Comparison of ENCODE assay signal across 10 cellular contexts in the genomic region with DNA sequence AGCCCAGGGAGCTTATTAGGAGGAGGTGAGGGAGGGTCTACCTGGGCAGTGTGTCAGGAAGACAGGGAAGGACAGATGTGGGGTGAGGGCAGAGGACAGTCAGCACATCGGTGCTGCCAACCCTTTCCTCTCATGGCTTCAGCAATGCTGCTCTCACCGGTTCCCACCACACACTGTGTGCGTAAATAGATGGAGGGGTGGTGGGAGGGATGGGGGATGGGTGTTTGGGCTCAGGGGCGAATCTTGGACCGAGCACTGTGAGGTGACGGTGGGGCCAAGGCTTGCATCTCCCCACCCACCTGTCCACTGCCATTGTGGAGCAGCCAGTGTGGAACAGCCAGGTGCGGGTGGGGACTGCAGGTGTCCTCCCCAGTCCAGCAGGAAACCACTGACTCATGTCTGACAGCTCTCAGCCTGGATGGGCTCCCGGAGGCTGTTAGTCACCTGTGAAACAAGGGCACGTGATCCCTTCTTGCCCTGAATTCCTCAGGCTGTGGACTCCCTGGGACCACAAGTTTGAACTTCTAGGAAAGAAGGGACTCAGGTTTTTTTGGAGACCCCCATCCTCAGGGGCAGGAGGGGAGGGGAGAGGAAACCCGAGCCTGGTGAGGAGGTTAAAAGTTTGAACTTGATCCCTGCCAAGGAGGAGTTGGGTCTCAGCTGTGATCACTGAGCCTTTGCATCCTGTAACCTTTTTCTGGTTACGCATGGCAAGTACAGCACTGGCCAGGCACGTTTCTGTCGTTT. TPM values are rescaled to one million over a fixed set of nuclear protein-coding genes. Genes with fewer than 3 reads are reported as not detected.
A peak's percentile ranks its signal among the peaks of the same experiment; 100 is the strongest.
DNase-seq lines count a peak whose midpoint lies in the region; ATAC-seq and TF ChIP-seq lines count a peak whose summit lies in the region.
"Had no signal": no experiment of that assay in that cellular context is flagged by ENCODE, and none has a peak within 500 bp of the region (broad histone marks: within the 10 kb centered on the region; RNA-seq: fewer than 3 reads in every experiment).

No MANE protein-coding gene starts in this region.

- no peak for TF ChIP-seq POLR2A in HCT116 (IDR thresholded peaks at IDR 0.05; ENCODE audit: borderline replicate concordance, extremely low read depth, insufficient read depth, insufficient read length)

- no peak for TF ChIP-seq RAD21 in HCT116 (IDR thresholded peaks at IDR 0.05; ENCODE audit: low read depth)

- no peaks in the 10 kb centered on the region for H4K20me1 ChIP-seq in BLaER1 treated with 17β-estradiol and CSF1 and Interleukin-3, amounts not matched to agents 10 nM and 100 nM
- H4K20me1 ChIP-seq in HCT116 (ENCODE audit: insufficient read depth): no peaks in the 10 kb centered on the region

- RAD21 ChIA-PET in HCT116 (lab: Charles Lee; ENCODE audit: low non-redundant PET in 1 of 2, low total read pairs in 2 of 2, uncharacterized antibody in 2 of 2, unreplicated experiment in 2 of 2): no interaction called here

- H3K27me3 ChIP-seq in BLaER1 treated with 17β-estradiol and CSF1 and Interleukin-3, amounts not matched to agents 10 nM and 100 nM: no peaks in the 10 kb centered on the region
- no peaks in the 10 kb centered on the region for H3K27me3 ChIP-seq in HCT116 (ENCODE audit: insufficient read depth, low read length)

- peaks cover 0 to 9% (median 0%) of the 10 kb centered on the region in 11 experiments; a peak in 1 of 22 replicates for H3K36me3 ChIP-seq in BLaER1 treated with 17β-estradiol and CSF1 and Interleukin-3, amounts not matched to agents 10 nM and 100 nM
- no peaks in the 10 kb centered on the region for H3K36me3 ChIP-seq in HCT116 (ENCODE audit: control insufficient read depth in 1 of 2, insufficient read depth in 2 of 2, low read length in 2 of 2)

- no peak overlapping the region for H2AFZ ChIP-seq in HCT116 (ENCODE audit: low read depth, low read length, poor library complexity, severe bottlenecking)

- H3K9me3 ChIP-seq in BLaER1 treated with 17β-estradiol and CSF1 and Interleukin-3, amounts not matched to agents 10 nM and 100 nM (replicated peaks in 1 of 11): peaks cover 16 to 25% (median 18%) of the 10 kb centered on the region in 11 experiments
- H3K9me3 ChIP-seq in HCT116 (ENCODE audit: control insufficient read depth in 1 of 2, insufficient read depth in 1 of 2, low read depth in 1 of 2, low read length in 2 of 2): no peaks in the 10 kb centered on the region

- no peaks in the 10 kb centered on the region for H3K9me2 ChIP-seq in HCT116 (ENCODE audit: insufficient read depth)

- peak overlapping the region in 2 of 10 experiments; percentile 19 to 23; a peak in 2 of 20 replicates for H3K4me3 ChIP-seq in BLaER1 treated with 17β-estradiol and CSF1 and Interleukin-3, amounts not matched to agents 10 nM and 100 nM
- H3K4me3 ChIP-seq in HCT116 (replicated peaks in 1 of 2; ENCODE audit: low read depth in 1 of 2, low read length in 2 of 2): no peak overlapping the region

- CTCF ChIA-PET in HCT116 (lab: Charles Lee): no interaction called here

- no peak for TF ChIP-seq CTCF in HCT116 (IDR thresholded peaks at IDR 0.05 in 2 of 3, conservative IDR thresholded peaks at IDR 0.05 in 1 of 3; ENCODE audit: borderline replicate concordance in 1 of 3, insufficient read depth in 1 of 3, low read depth in 2 of 3, low read length in 2 of 3)
- no peak for TF ChIP-seq CTCF in GM10266 (IDR thresholded peaks at IDR 0.05; ENCODE audit: control insufficient read depth, insufficient read depth, low read depth, missing control alignments)

- peak overlapping the region; percentile 8 to 97 (median 86) for H3K4me2 ChIP-seq in BLaER1 treated with 17β-estradiol and CSF1 and Interleukin-3, amounts not matched to agents 10 nM and 100 nM
- H3K4me2 ChIP-seq in HCT116 (ENCODE audit: low read length): peak overlapping the region; percentile 59

- H3K4me1 ChIP-seq in BLaER1 treated with 17β-estradiol and CSF1 and Interleukin-3, amounts not matched to agents 10 nM and 100 nM: peaks cover 17 to 70% (median 56%) of the 10 kb centered on the region in 10 experiments
- peaks cover 10 to 17% of the 10 kb centered on the region in 2 experiments for H3K4me1 ChIP-seq in HCT116 (ENCODE audit: control insufficient read depth in 1 of 2, insufficient read depth in 2 of 2, low read length in 2 of 2)

- no peaks in the 10 kb centered on the region for H3K79me2 ChIP-seq in HCT116 (ENCODE audit: insufficient read depth, low read length)

- no TSS peak for BruUV-seq in HCT116 (replicated peaks; lab: Mats Ljungman, UMichigan)

- peak; percentile 74 for DNase-seq in HCT116 (ENCODE audit: low read depth, low spot score)
- DNase-seq in SW480 (ENCODE audit: low spot score): peak; percentile 59
- DNase-seq in left kidney (ENCODE audit: low read depth, low spot score): peak; percentile 87
- no peak for DNase-seq in GM10266 (ENCODE audit: extremely low spot score)
- DNase-seq: activated CD4-positive, alpha-beta memory T cell treated with anti-CD3 and anti-CD28 coated beads for 36 hours; stimulated activated CD4-positive, alpha-beta T cell treated with anti-CD3 and anti-CD28 coated beads, Interleukin-12 subunit alpha, Interleukin-12 subunit beta, amount 100 ng/mL, for 4 hours had no signal

- H3K27ac ChIP-seq in BLaER1 treated with 17β-estradiol and CSF1 and Interleukin-3, amounts not matched to agents 10 nM and 100 nM: peak overlapping the region in 3 of 11 experiments; percentile 28 to 59 (median 47); a peak in 7 of 22 replicates
- no peak overlapping the region for H3K27ac ChIP-seq in HCT116 (ENCODE audit: low read depth, low read length)

- H3K9ac ChIP-seq in BLaER1 treated with 17β-estradiol and CSF1 and Interleukin-3, amounts not matched to agents 10 nM and 100 nM: peak overlapping the region in 5 of 11 experiments; percentile 28 to 60 (median 44); a peak in 6 of 22 replicates
- H3K9ac ChIP-seq in HCT116 (ENCODE audit: low read length): no peak overlapping the region

- intact Hi-C loops in HCT116 (cut with micrococcal nuclease): no loop called here

- ATAC-seq in HCT116 (peak; percentile 97), GM21526 (IDR thresholded peaks at IDR 0.05; ENCODE audit: low FRiP score, unreplicated experiment) (no peak), HG03354 (IDR thresholded peaks at IDR 0.05; ENCODE audit: poor library complexity, severe bottlenecking, unreplicated experiment) (no peak), HG03432 (IDR thresholded peaks at IDR 0.05; ENCODE audit: unreplicated experiment) (no peak)

- POLR2A ChIA-PET in HCT116 (lab: Charles Lee): interaction anchor here (1.1 kb wide), 1 partner anchor 15 kb away, joined by 3 read pairs; no protein-coding TSS in a partner anchor

TF ChIP-seq in HCT116, 20 proteins besides CTCF, POLR2A, EP300 and RAD21:
- TF ChIP-seq JUND (IDR thresholded peaks at IDR 0.05): peak; percentile 85
- peak; percentile 76 for TF ChIP-seq SP1 (IDR thresholded peaks at IDR 0.05; ENCODE audit: low read depth)
- TF ChIP-seq FOSL1 (IDR thresholded peaks at IDR 0.05; ENCODE audit: low read depth): peak; percentile 88
- peak; percentile 54; the same call in 1 of the 2 replicates for TF ChIP-seq CBX3 (IDR thresholded peaks at IDR 0.05; ENCODE audit: low read depth)
- TF ChIP-seq SRF (IDR thresholded peaks at IDR 0.05; ENCODE audit: low read depth): no peak
- TF ChIP-seq ELF1 (IDR thresholded peaks at IDR 0.05; ENCODE audit: borderline replicate concordance, low read depth): no peak
- TF ChIP-seq, protein P1, sequence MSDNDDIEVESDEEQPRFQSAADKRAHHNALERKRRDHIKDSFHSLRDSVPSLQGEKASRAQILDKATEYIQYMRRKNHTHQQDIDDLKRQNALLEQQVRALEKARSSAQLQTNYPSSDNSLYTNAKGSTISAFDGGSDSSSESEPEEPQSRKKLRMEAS (IDR thresholded peaks at IDR 0.05): peak; percentile 67
- TF ChIP-seq POLR2AphosphoS5 (IDR thresholded peaks at IDR 0.05; ENCODE audit: low read depth, low read length): peak; percentile 56
- no peak for TF ChIP-seq SIN3A (IDR thresholded peaks at IDR 0.05; ENCODE audit: low read depth)

RNA-seq across cellular contexts. Expression of a gene that starts 42.7 kb away (rescaled TPM):
- 0.89 TPM for total RNA-seq in HCT116 (2021; ENCODE audit: unreplicated experiment)
- 1.8 and 2.2 TPM in 2 replicates for polyA plus RNA-seq in HCT116 (2012)

RNA-seq across cellular contexts. Expression of a gene that starts 48.1 kb away (rescaled TPM):
- total RNA-seq in HCT116 (2021; ENCODE audit: unreplicated experiment): 21.8 TPM
- polyA plus RNA-seq in HCT116 (2012): 10.4 and 11.6 TPM in 2 replicates
